ENCODE assay signal across 27 cellular contexts in genomic region chr14:52911904-52912303, GRCh38. TPM values are rescaled to one million over a fixed set of nuclear protein-coding genes. Genes with fewer than 3 reads are reported as not detected.
DNase-seq lines count a peak whose midpoint lies in the region; ATAC-seq and TF ChIP-seq lines count a peak whose summit lies in the region.
"Had no signal": no experiment of that assay in that cellular context is flagged by ENCODE, and none has a peak within 500 bp of the region (broad histone marks: within the 10 kb centered on the region; RNA-seq: fewer than 3 reads in every experiment).

No MANE protein-coding gene starts in this region.

- H3K27ac ChIP-seq in left ventricle myocardium inferior (replicated peaks) (peak overlapping the region; percentile 36), tibial artery (peak overlapping the region; percentile 37 to 40)
- H3K27ac ChIP-seq: KMS-11, WERI-Rb-1 had no signal

- H3K27me3 Mint-ChIP-seq in chondrocyte (ENCODE audit: low read depth): no peaks in the 10 kb centered on the region
- peaks cover 0 to 4% of the 10 kb centered on the region in 2 donors for H3K27me3 Mint-ChIP-seq in stimulated activated naive B cell treated with anti-CD40 and anti-IgM and Interleukin-4, amounts not matched to agents 10 μg/mL and 1 μg/mL and 100 μg/mL, for 72 hours
- H3K27me3 Mint-ChIP-seq: activated CD8-positive, alpha-beta memory T cell treated with anti-CD3 and anti-CD28 coated beads, Interleukin-2, amount 10 ng/mL, durations not matched to agents 7 days and 5 days; activated naive CD8-positive, alpha-beta T cell treated with anti-CD3 and anti-CD28 coated beads, Interleukin-2, amount 50 U/mL, for 24 hours; naive B cell; type B pancreatic cell had no signal

- peaks cover 72% of the 10 kb centered on the region for H3K4me1 Mint-ChIP-seq in chondrocyte (ENCODE audit: low read depth)
- peaks cover 0 to 4% of the 10 kb centered on the region in 2 donors for H3K4me1 Mint-ChIP-seq in stimulated activated naive B cell treated with anti-CD40 and anti-IgM and Interleukin-4, amounts not matched to agents 10 μg/mL and 1 μg/mL and 100 μg/mL, for 72 hours
- H3K4me1 Mint-ChIP-seq: activated CD4-positive, alpha-beta T cell treated with anti-CD3 and anti-CD28 coated beads, Interleukin-2, amount 10 ng/mL, durations not matched to agents 24 days and 14 days; activated CD8-positive, alpha-beta memory T cell treated with anti-CD3 and anti-CD28 coated beads, Interleukin-2, amount 10 ng/mL, durations not matched to agents 7 days and 5 days had no signal

- H3K9me3 Mint-ChIP-seq in chondrocyte (ENCODE audit: low read depth): no peaks in the 10 kb centered on the region
- H3K9me3 Mint-ChIP-seq in stimulated activated naive B cell treated with anti-CD40 and anti-IgM and Interleukin-4, amounts not matched to agents 10 μg/mL and 1 μg/mL and 100 μg/mL, for 72 hours: no peaks in the 10 kb centered on the region
- H3K9me3 Mint-ChIP-seq: activated CD4-positive, alpha-beta T cell treated with anti-CD3 and anti-CD28 coated beads, Interleukin-2, amount 10 ng/mL, durations not matched to agents 24 days and 14 days; activated naive CD8-positive, alpha-beta T cell treated with anti-CD3 and anti-CD28 coated beads, Interleukin-2, amount 50 U/mL, for 24 hours; naive B cell; type B pancreatic cell had no signal

- TF ChIP-seq CTCF in left ventricle myocardium inferior (IDR thresholded peaks at IDR 0.05; ENCODE audit: borderline replicate concordance) (no peak), chondrocyte (IDR thresholded peaks at IDR 0.05) (no peak), tibial artery (IDR thresholded peaks at IDR 0.05) (no peak)

- H3K4me1 ChIP-seq in left ventricle myocardium inferior (peaks cover 65% of the 10 kb centered on the region), tibial artery (peaks cover 0 to 96% (median 28%) of the 10 kb centered on the region in 4 donors)
- H3K4me1 ChIP-seq: Caco-2 had no signal

- peaks cover 38% of the 10 kb centered on the region for H3K36me3 Mint-ChIP-seq in chondrocyte (ENCODE audit: low read depth)
- H3K36me3 Mint-ChIP-seq in stimulated activated naive B cell treated with anti-CD40 and anti-IgM and Interleukin-4, amounts not matched to agents 10 μg/mL and 1 μg/mL and 100 μg/mL, for 72 hours: no peaks in the 10 kb centered on the region
- H3K36me3 Mint-ChIP-seq: activated CD8-positive, alpha-beta memory T cell treated with anti-CD3 and anti-CD28 coated beads, Interleukin-2, amount 10 ng/mL, durations not matched to agents 7 days and 5 days; naive B cell had no signal

- intact Hi-C loops in left ventricle myocardium inferior (cut with micrococcal nuclease): no loop called here
- intact Hi-C loops in left ventricle myocardium superior (cut with micrococcal nuclease): no loop called here
- intact Hi-C loops in tibial artery (cut with DNase I; ENCODE audit: low total_unique reads): no loop called here

- H3K36me3 ChIP-seq in left ventricle myocardium inferior: peaks cover 10% of the 10 kb centered on the region
- peaks cover 0 to 12% (median 0%) of the 10 kb centered on the region in 3 donors for H3K36me3 ChIP-seq in tibial artery

- H3K4me3 ChIP-seq in left ventricle myocardium inferior (no peak overlapping the region), tibial artery (no peak overlapping the region)

- DNase-seq in left ventricle myocardium inferior (no peak), left ventricle myocardium superior (no peak), NCI-H2029 treated with DMSO at 0.1 percent for 48 hours (lab: John Stamatoyannopoulos, UW) (peak; percentile 61), chondrocyte (ENCODE audit: low spot score) (no peak), tibial artery (no peak), SK-N-DZ (ENCODE audit: low spot score) (no peak), cerebellar cortex (ENCODE audit: low spot score) (no peak)
- no peak for DNase-seq in stimulated activated naive B cell treated with anti-CD40 and anti-IgM and Interleukin-4, amounts not matched to agents 10 μg/mL and 1 μg/mL and 100 μg/mL, for 72 hours
- DNase-seq: activated CD4-positive, alpha-beta T cell treated with anti-CD3 and anti-CD28 coated beads, Interleukin-2, amount 10 ng/mL, durations not matched to agents 24 days and 14 days; activated CD8-positive, alpha-beta memory T cell treated with anti-CD3 and anti-CD28 coated beads, Interleukin-2, amount 10 ng/mL, durations not matched to agents 7 days and 5 days; activated naive CD8-positive, alpha-beta T cell treated with anti-CD3 and anti-CD28 coated beads, Interleukin-2, amount 50 U/mL, for 24 hours; activated T-cell treated with anti-CD3 and anti-CD28 coated beads, Interleukin-2, amount 50 U/mL, for 48 hours; C1 segment of cervical spinal cord; Caco-2; naive B cell; NCI-H187; NCI-H524; NK-92 treated with Interleukin-12 subunit alpha and Interleukin-12 subunit beta, amount 100 ng/mL, for 24 hours; occipital lobe; retina; Right ventricle myocardium superior; stimulated activated CD4-positive, alpha-beta T cell treated with anti-CD3 and anti-CD28 coated beads, Interleukin-2, amount 100 ng/mL, for 24 hours; T1000; WERI-Rb-1 had no signal

- H3K9me3 ChIP-seq in left ventricle myocardium inferior (replicated peaks): no peaks in the 10 kb centered on the region
- H3K9me3 ChIP-seq in tibial artery: no peaks in the 10 kb centered on the region
- H3K9me3 ChIP-seq: Caco-2 had no signal

- no peak overlapping the region for H3K4me3 Mint-ChIP-seq in chondrocyte (ENCODE audit: unreplicated experiment)
- no peak overlapping the region for H3K4me3 Mint-ChIP-seq in stimulated activated naive B cell treated with anti-CD40 and anti-IgM and Interleukin-4, amounts not matched to agents 10 μg/mL and 1 μg/mL and 100 μg/mL, for 72 hours
- H3K4me3 Mint-ChIP-seq: activated CD4-positive, alpha-beta T cell treated with anti-CD3 and anti-CD28 coated beads, Interleukin-2, amount 10 ng/mL, durations not matched to agents 24 days and 14 days; activated CD8-positive, alpha-beta memory T cell treated with anti-CD3 and anti-CD28 coated beads, Interleukin-2, amount 10 ng/mL, durations not matched to agents 7 days and 5 days; activated naive CD8-positive, alpha-beta T cell treated with anti-CD3 and anti-CD28 coated beads, Interleukin-2, amount 50 U/mL, for 24 hours; mesothelial cell of epicardium; naive B cell; type B pancreatic cell had no signal

- no peak for ATAC-seq in left ventricle myocardium superior
- no peak for ATAC-seq in stimulated activated naive B cell treated with anti-CD40 and anti-IgM and Interleukin-4, amounts not matched to agents 10 μg/mL and 1 μg/mL and 100 μg/mL, for 72 hours (replicated peaks)
- ATAC-seq: activated CD8-positive, alpha-beta memory T cell treated with anti-CD3 and anti-CD28 coated beads, Interleukin-2, amount 10 ng/mL, durations not matched to agents 7 days and 5 days; activated naive CD8-positive, alpha-beta T cell treated with anti-CD3 and anti-CD28 coated beads, Interleukin-2, amount 50 U/mL, for 24 hours had no signal

- H3K27me3 ChIP-seq in left ventricle myocardium inferior (ENCODE audit: low read depth) (no peaks in the 10 kb centered on the region), tibial artery (no peaks in the 10 kb centered on the region)

- H3K27ac Mint-ChIP-seq in chondrocyte (ENCODE audit: unreplicated experiment): peak overlapping the region; percentile 60
- H3K27ac Mint-ChIP-seq in stimulated activated naive B cell treated with anti-CD40 and anti-IgM and Interleukin-4, amounts not matched to agents 10 μg/mL and 1 μg/mL and 100 μg/mL, for 72 hours: no peak overlapping the region
- H3K27ac Mint-ChIP-seq: activated CD4-positive, alpha-beta T cell treated with anti-CD3 and anti-CD28 coated beads, Interleukin-2, amount 10 ng/mL, durations not matched to agents 24 days and 14 days; activated CD8-positive, alpha-beta memory T cell treated with anti-CD3 and anti-CD28 coated beads, Interleukin-2, amount 10 ng/mL, durations not matched to agents 7 days and 5 days; activated naive CD8-positive, alpha-beta T cell treated with anti-CD3 and anti-CD28 coated beads, Interleukin-2, amount 50 U/mL, for 24 hours; mesothelial cell of epicardium; type B pancreatic cell had no signal

RNA-seq across cellular contexts. Expression of gene FERMT2, which starts 38.9 kb away (rescaled TPM):
- 91.9 TPM for total RNA-seq in left ventricle myocardium inferior
- 116 TPM for total RNA-seq in left ventricle myocardium superior
- total RNA-seq in chondrocyte: 423 to 518 TPM (median 494 TPM) in 3 replicates
- polyA plus RNA-seq in SK-N-DZ (2014; cell fraction: cytosol; rRNA removed): 41.5 and 46.6 TPM in 2 replicates
- polyA plus RNA-seq in SK-N-DZ (2014; cell fraction: nucleus; rRNA removed): 27.5 and 39.0 TPM in 2 replicates
